8 cellular contexts compared by ENCODE assay signal in genomic region chr10:26697163-26697921, GRCh38. TPM values are rescaled to one million over a fixed set of nuclear protein-coding genes. Genes with fewer than 3 reads are reported as not detected.
A peak's percentile ranks its signal among the peaks of the same experiment; 100 is the strongest.
DNase-seq lines count a peak whose midpoint lies in the region; ATAC-seq, FAIRE-seq and TF ChIP-seq lines count a peak whose summit lies in the region.

TSS of gene PDSS1 (plus strand) at chr10:26697701. CDS start at chr10:26697712, 11 bp downstream.

- peak within 1 kb of the TSS; percentile 92 for H3K27ac Mint-ChIP-seq in activated T-helper 2 cell treated with anti-CD3 and anti-CD28 coated beads, Interferon-gamma antibody, Interleukin-2, Interleukin-4, amounts not matched to agents 10 μg/mL and 5 μg/mL and 100 μg/mL, durations not matched to agents 14 hours and 24 hours and 36 hours
- H3K27ac Mint-ChIP-seq in nephron progenitor cell: peak within 1 kb of the TSS; percentile 97

- DNase-seq in DMS 273 (lab: John Stamatoyannopoulos, UW; ENCODE audit: unreplicated experiment) (peak; percentile 81), HTR-8/SVneo (ENCODE audit: insufficient read length, low spot score) (peak; percentile 65), RPMI8226 (peak; percentile 81), fibroblast of pulmonary artery (ENCODE audit: low read depth) (peak; percentile 63), nephron progenitor cell (peak; percentile 75)
- DNase-seq in activated T-helper 2 cell treated with anti-CD3 and anti-CD28 coated beads, Interferon-gamma antibody, Interleukin-2, Interleukin-4, amounts not matched to agents 10 μg/mL and 5 μg/mL and 100 μg/mL, durations not matched to agents 14 hours and 24 hours and 36 hours (ENCODE audit: low spot score): peak; percentile 64

- H3K4me3 Mint-ChIP-seq in activated T-helper 2 cell treated with anti-CD3 and anti-CD28 coated beads, Interferon-gamma antibody, Interleukin-2, Interleukin-4, amounts not matched to agents 10 μg/mL and 5 μg/mL and 100 μg/mL, durations not matched to agents 14 hours and 24 hours and 36 hours (ENCODE audit: low read depth): peak within 1 kb of the TSS; percentile 99
- peak within 1 kb of the TSS; percentile 98 for H3K4me3 Mint-ChIP-seq in nephron progenitor cell

- H3K27me3 ChIP-seq in stomach smooth muscle (ENCODE audit: control insufficient read depth in 1 of 2, insufficient read depth in 2 of 2, low read length in 2 of 2): no peaks in the 10 kb centered on the region

- no peaks in the 10 kb centered on the region for H3K9me3 Mint-ChIP-seq in activated T-helper 2 cell treated with anti-CD3 and anti-CD28 coated beads, Interferon-gamma antibody, Interleukin-2, Interleukin-4, amounts not matched to agents 10 μg/mL and 5 μg/mL and 100 μg/mL, durations not matched to agents 14 hours and 24 hours and 36 hours
- H3K9me3 Mint-ChIP-seq in nephron progenitor cell: peaks cover 6% of the 10 kb centered on the region

- peak within 1 kb of the TSS; percentile 64 for H3K27ac ChIP-seq in stomach smooth muscle (ENCODE audit: low read length)

- H3K9me3 ChIP-seq in stomach smooth muscle (ENCODE audit: control insufficient read depth in 2 of 2, low read length in 2 of 2): no peaks in the 10 kb centered on the region

- no peak for FAIRE-seq in HTR-8/SVneo (lab: Jason Lieb, UNC)

- peak within 1 kb of the TSS; percentile 70 to 84 for H3K9ac ChIP-seq in stomach smooth muscle (ENCODE audit: low read length in 2 of 2)

- H3K4me1 Mint-ChIP-seq in activated T-helper 2 cell treated with anti-CD3 and anti-CD28 coated beads, Interferon-gamma antibody, Interleukin-2, Interleukin-4, amounts not matched to agents 10 μg/mL and 5 μg/mL and 100 μg/mL, durations not matched to agents 14 hours and 24 hours and 36 hours (ENCODE audit: low read depth): peaks cover 30% of the 10 kb centered on the region
- peaks cover 21% of the 10 kb centered on the region for H3K4me1 Mint-ChIP-seq in nephron progenitor cell

- TF ChIP-seq CTCF in fibroblast of pulmonary artery (IDR thresholded peaks at IDR 0.05; ENCODE audit: low read length, missing control alignments): no peak
- no peak for TF ChIP-seq CTCF in nephron progenitor cell (IDR thresholded peaks at IDR 0.05)

- H3K36me3 ChIP-seq in stomach smooth muscle (ENCODE audit: control insufficient read depth in 2 of 2, insufficient read depth in 2 of 2, low read length in 2 of 2): no peaks in the 10 kb centered on the region

- H3K27me3 Mint-ChIP-seq in activated T-helper 2 cell treated with anti-CD3 and anti-CD28 coated beads, Interferon-gamma antibody, Interleukin-2, Interleukin-4, amounts not matched to agents 10 μg/mL and 5 μg/mL and 100 μg/mL, durations not matched to agents 14 hours and 24 hours and 36 hours (ENCODE audit: low read depth): no peaks in the 10 kb centered on the region
- peaks cover 20% of the 10 kb centered on the region for H3K27me3 Mint-ChIP-seq in nephron progenitor cell (ENCODE audit: low read depth, poor library complexity)

- peaks cover 38% of the 10 kb centered on the region for H3K36me3 Mint-ChIP-seq in activated T-helper 2 cell treated with anti-CD3 and anti-CD28 coated beads, Interferon-gamma antibody, Interleukin-2, Interleukin-4, amounts not matched to agents 10 μg/mL and 5 μg/mL and 100 μg/mL, durations not matched to agents 14 hours and 24 hours and 36 hours (ENCODE audit: low read depth)
- H3K36me3 Mint-ChIP-seq in nephron progenitor cell (ENCODE audit: low read depth): peaks cover 29% of the 10 kb centered on the region

- H3K4me1 ChIP-seq in stomach smooth muscle (ENCODE audit: control insufficient read depth, insufficient read depth, low read length): peaks cover 10% of the 10 kb centered on the region

- H3K4me3 ChIP-seq in fibroblast of pulmonary artery (replicated peaks; ENCODE audit: low read depth, low read length) (peak within 1 kb of the TSS; percentile 76), stomach smooth muscle (ENCODE audit: low read length in 2 of 2) (peak within 1 kb of the TSS; percentile 96 to 98)

- intact Hi-C loops in activated T-helper 2 cell treated with anti-CD3 and anti-CD28 coated beads, Interferon-gamma antibody, Interleukin-2, Interleukin-4, amounts not matched to agents 10 μg/mL and 5 μg/mL and 100 μg/mL, durations not matched to agents 14 hours and 24 hours and 36 hours (cut with micrococcal nuclease): loop anchor here (1.0 to 10.0 kb wide), 7 partner anchors 40 to 547 kb away; partner anchors contain the start of genes ACBD5, APBB1IP and MASTL

- ATAC-seq in GM21360 (IDR thresholded peaks at IDR 0.05; ENCODE audit: unreplicated experiment): peak; percentile 73

RNA-seq across cellular contexts. Expression of gene PDSS1, which starts in this region (rescaled TPM):
- 27.9 and 32.3 TPM in 2 replicates for total RNA-seq in activated T-helper 2 cell treated with anti-CD3 and anti-CD28 coated beads, Interferon-gamma antibody, Interleukin-2, Interleukin-4, amounts not matched to agents 10 μg/mL and 5 μg/mL and 100 μg/mL, durations not matched to agents 14 hours and 24 hours and 36 hours

Comparison
In these comparisons a context has a peak if more than half of its experiments do, and no peak if none do; other contexts are left out.
1. Peak in every context shown above with its lines: DNase-seq, ATAC-seq, H3K4me3 ChIP-seq and H3K27ac ChIP-seq.